Comparison of ENCODE assay signal across 8 cellular contexts in genomic region chr11:72750556-72751292, GRCh38. TPM values are rescaled to one million over a fixed set of nuclear protein-coding genes. Genes with fewer than 3 reads are reported as not detected.
DNase-seq lines count a peak whose midpoint lies in the region; ATAC-seq and TF ChIP-seq lines count a peak whose summit lies in the region.

No MANE protein-coding gene starts in this region.

- H2AK5ac ChIP-seq in trophoblast cell (ENCODE audit: low read length) = no peak overlapping the region

- no peak overlapping the region for H3K9ac ChIP-seq in trophoblast cell (ENCODE audit: low read length)

- no peak overlapping the region for H3K27ac ChIP-seq in trophoblast cell (ENCODE audit: low read depth, low read length)

- H3K14ac ChIP-seq in trophoblast cell (ENCODE audit: low read length) = no peak overlapping the region

- no peaks in the 10 kb centered on the region for H3K9me3 Mint-ChIP-seq in endothelial cell (ENCODE audit: unreplicated experiment)

- no peak overlapping the region for H2AFZ ChIP-seq in trophoblast cell (ENCODE audit: insufficient read depth, low read length, poor library complexity)

- H3K27me3 ChIP-seq in trophoblast cell (ENCODE audit: insufficient read depth, low read length) = no peaks in the 10 kb centered on the region

- H3K27me3 Mint-ChIP-seq in endothelial cell (ENCODE audit: unreplicated experiment) = peaks cover 10% of the 10 kb centered on the region

- H3K18ac ChIP-seq in trophoblast cell (ENCODE audit: low read length) = no peak overlapping the region

- ATAC-seq in HG03565 (IDR thresholded peaks at IDR 0.05; ENCODE audit: unreplicated experiment) (no peak), HG03108 (IDR thresholded peaks at IDR 0.05; ENCODE audit: unreplicated experiment) (no peak)

- no peak overlapping the region for H3K23ac ChIP-seq in trophoblast cell (ENCODE audit: low read length)

- WGBS in trophoblast cell (ENCODE audit: extremely low coverage, insufficient coverage, insufficient read length) = no CpG with 5 or more reads among the region's 3 CpGs

- no peak overlapping the region for H4K8ac ChIP-seq in trophoblast cell (ENCODE audit: low read depth, low read length)

- H2BK120ac ChIP-seq in trophoblast cell (ENCODE audit: insufficient read depth, low read length, poor library complexity) = no peak overlapping the region

- H3K4me3 Mint-ChIP-seq in endothelial cell (ENCODE audit: unreplicated experiment) = peak overlapping the region; percentile 83

- H4K91ac ChIP-seq in trophoblast cell (ENCODE audit: low read depth, low read length) = peak overlapping the region; percentile 93

- H3K27ac Mint-ChIP-seq in endothelial cell (ENCODE audit: unreplicated experiment) = no peak overlapping the region

- H3K4me3 ChIP-seq in GM12864 (ENCODE audit: low read depth, low read length) = peak overlapping the region; percentile 93
- no peak overlapping the region for H3K4me3 ChIP-seq in trophoblast cell (ENCODE audit: low read depth, low read length)

- H3K4me1 Mint-ChIP-seq in endothelial cell (ENCODE audit: unreplicated experiment) = peaks cover 6% of the 10 kb centered on the region

- peaks cover 16 to 18% of the 10 kb centered on the region in 2 experiments for H3K4me1 ChIP-seq in trophoblast cell (ENCODE audit: control insufficient read depth in 1 of 2, insufficient read depth in 2 of 2, low read length in 2 of 2)

- no peak overlapping the region for H3K4me2 ChIP-seq in trophoblast cell (ENCODE audit: low read length)

- TF ChIP-seq CTCF in GM12864 (IDR thresholded peaks at IDR 0.05; ENCODE audit: low read depth, low read length, missing control alignments) (no peak), endothelial cell (IDR thresholded peaks at IDR 0.05; ENCODE audit: unreplicated experiment) (no peak)

- H3K4ac ChIP-seq in trophoblast cell (ENCODE audit: low read depth, low read length) = no peak overlapping the region

- H3K9me3 ChIP-seq in trophoblast cell (ENCODE audit: insufficient read depth, low read depth, low read length) = peaks cover 4% of the 10 kb centered on the region

- H3K79me1 ChIP-seq in trophoblast cell (ENCODE audit: low read length) = peaks cover 9% of the 10 kb centered on the region

- H3K36me3 Mint-ChIP-seq in endothelial cell (ENCODE audit: low read depth, unreplicated experiment) = peaks cover 3% of the 10 kb centered on the region

- peaks cover 3% of the 10 kb centered on the region for H3K79me2 ChIP-seq in trophoblast cell (ENCODE audit: control insufficient read depth, insufficient read depth, low read length, poor library complexity)

- H3K36me3 ChIP-seq in trophoblast cell (ENCODE audit: control insufficient read depth in 1 of 2, insufficient read depth in 2 of 2, low read length in 2 of 2) = peaks cover 10 to 11% of the 10 kb centered on the region in 2 experiments

- H2BK5ac ChIP-seq in trophoblast cell (ENCODE audit: low read depth, low read length, poor library complexity) = no peak overlapping the region

- DNase-seq in GM12864 (ENCODE audit: low read depth) (no peak), NCI-H69 (lab: John Stamatoyannopoulos, UW) (peak; percentile 20), endothelial cell (ENCODE audit: low spot score) (no peak), trophoblast cell (no peak), DMS53 treated with DMSO at 0.1 percent for 48 hours (lab: John Stamatoyannopoulos, UW; ENCODE audit: unreplicated experiment) (no peak)
- no peak for DNase-seq in effector CD4-positive, alpha-beta T cell

- no peak overlapping the region for H4K12ac ChIP-seq in trophoblast cell (ENCODE audit: low read depth, low read length)

- no peak overlapping the region for H2BK12ac ChIP-seq in trophoblast cell (ENCODE audit: low read length)

RNA-seq across cellular contexts. Expression of gene ARAP1, which starts 1.5 kb away (rescaled TPM):
- 55.1 TPM for total RNA-seq in endothelial cell (ENCODE audit: unreplicated experiment)
- 11.8 and 12.4 TPM in 2 replicates for polyA plus RNA-seq in trophoblast cell (2013)

RNA-seq across cellular contexts. Expression of gene STARD10, which starts 43.1 kb away (rescaled TPM):
- total RNA-seq in endothelial cell (ENCODE audit: unreplicated experiment) = 13.4 TPM
- polyA plus RNA-seq in trophoblast cell (2013) = 143 and 154 TPM in 2 replicates
